ENCODE assay signal across 25 cellular contexts in the genomic region with DNA sequence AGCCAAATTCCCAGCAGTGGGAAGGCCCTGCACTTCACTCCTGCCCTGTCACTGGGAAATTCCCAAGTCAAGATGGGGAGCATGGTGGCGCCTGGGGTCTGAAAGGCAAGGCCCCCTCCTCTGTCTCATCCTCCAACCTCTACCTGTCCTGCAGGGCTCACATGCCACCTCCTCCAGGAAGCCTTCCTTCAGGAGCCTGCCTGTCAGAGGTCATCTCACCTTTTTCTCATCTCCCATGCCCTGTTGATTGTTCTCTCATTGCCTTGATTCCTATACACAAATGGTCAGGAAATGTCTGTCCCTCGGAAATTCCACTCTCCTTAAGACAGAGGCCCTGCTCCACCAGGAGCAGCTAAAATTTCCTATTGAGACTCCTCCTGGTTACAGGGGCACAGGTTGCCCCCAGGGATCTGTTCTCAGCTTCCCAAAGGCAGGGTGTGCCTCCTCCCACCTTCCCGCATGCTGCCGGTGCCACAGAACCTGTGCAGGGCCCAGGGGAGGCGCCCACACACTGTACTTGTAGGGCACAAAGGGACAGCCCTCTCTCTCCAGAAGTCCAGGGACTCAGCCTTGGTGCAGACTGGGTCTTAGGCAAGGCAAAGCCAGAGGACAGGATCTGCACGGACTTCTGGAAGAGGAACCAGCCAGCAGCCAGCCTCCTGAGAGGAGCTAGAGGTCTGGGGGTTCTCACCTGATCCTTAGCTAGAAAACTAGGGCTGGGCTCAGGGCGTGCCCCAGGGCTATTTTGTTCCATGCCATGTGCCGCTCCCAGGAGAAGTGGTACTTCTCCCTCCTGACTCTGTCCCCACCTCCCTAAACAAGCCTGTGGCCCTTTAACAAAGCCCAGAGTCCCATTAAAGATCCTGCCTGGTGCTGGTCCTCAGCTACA. TPM values are rescaled to one million over a fixed set of nuclear protein-coding genes. Genes with fewer than 3 reads are reported as not detected.
DNase-seq lines count a peak whose midpoint lies in the region; ATAC-seq, FAIRE-seq and TF ChIP-seq lines count a peak whose summit lies in the region.
"Had no signal": no experiment of that assay in that cellular context is flagged by ENCODE, and none has a peak within 500 bp of the region (broad histone marks: within the 10 kb centered on the region; RNA-seq: fewer than 3 reads in every experiment).

No MANE protein-coding gene starts in this region.

- H2AFZ ChIP-seq in mammary epithelial cell (ENCODE audit: low read depth, low read length) (peak overlapping the region; percentile 79), H1 (ENCODE audit: low read length) (no peak overlapping the region)

- H3K27me3 ChIP-seq in mammary epithelial cell (ENCODE audit: insufficient read depth, low read length) (no peaks in the 10 kb centered on the region), breast epithelium (no peaks in the 10 kb centered on the region), H1 (replicated peaks in 1 of 4; ENCODE audit: control insufficient read depth in 3 of 4, extremely low read depth in 1 of 4, insufficient read depth in 3 of 4, low read length in 3 of 4) (peaks cover 4 to 24% (median 17%) of the 10 kb centered on the region in 4 experiments), uterus (no peaks in the 10 kb centered on the region)

- DNase-seq in mammary epithelial cell (no peak), breast epithelium (ENCODE audit: low spot score in 2 of 2) (no peak), H1 (ENCODE audit: low read depth in 1 of 2, low spot score in 2 of 2) (no peak), neural crest cell (ENCODE audit: low read depth, low spot score) (no peak), uterus (no peak), D341Med (ENCODE audit: low spot score) (no peak), islet precursor cell (no peak)
- DNase-seq: 8988T; AML-193; CD8-positive, alpha-beta memory T cell; DMS53; GDM1; H9; Kasumi-1; NCI-H1417; NCI-H1694 treated with DMSO at 0.1 percent for 48 hours; NCI-H2107; NCI-H446 treated with DMSO at 0.1 percent for 48 hours; NCI-H526 treated with DMSO at 0.1 percent for 48 hours; OCI-M1; SJCRH30 had no signal

- H3K4me1 ChIP-seq in mammary epithelial cell (ENCODE audit: insufficient read depth, low read length) = peaks cover 11% of the 10 kb centered on the region
- H3K4me1 ChIP-seq in breast epithelium = no peaks in the 10 kb centered on the region
- H3K4me1 ChIP-seq in H1 (replicated peaks in 1 of 4; ENCODE audit: control insufficient read depth in 3 of 4, insufficient read depth in 4 of 4, low read length in 3 of 4) = peaks cover 0 to 7% (median 5%) of the 10 kb centered on the region in 4 experiments; a peak in 5 of 7 replicates
- no peaks in the 10 kb centered on the region for H3K4me1 ChIP-seq in uterus
- H3K4me1 ChIP-seq: SJCRH30 had no signal

- no peak overlapping the region for H3K4me3 ChIP-seq in mammary epithelial cell (replicated peaks in 1 of 3; ENCODE audit: insufficient read depth in 1 of 3, low read depth in 2 of 3, low read length in 3 of 3)
- no peak overlapping the region for H3K4me3 ChIP-seq in breast epithelium
- no peak overlapping the region for H3K4me3 ChIP-seq in H1 (ENCODE audit: extremely low read depth in 1 of 4, insufficient read depth in 2 of 4, low read depth in 3 of 4, low read length in 4 of 4)
- no peak overlapping the region for H3K4me3 ChIP-seq in uterus
- H3K4me3 ChIP-seq: SJCRH30 had no signal

- H2BK5ac ChIP-seq in H1 (ENCODE audit: low read depth, low read length) = peak overlapping the region; percentile 60; the same call in 1 of the 2 replicates

- CTCF ChIA-PET in mammary epithelial cell (lab: Charles Lee; ENCODE audit: low non-redundant PET) = no interaction called here
- CTCF ChIA-PET in H1 (lab: Charles Lee; ENCODE audit: partially characterized antibody) = interaction anchor here (0.6 to 1.5 kb wide), 2 partner anchors 10 to 136 kb away, joined by 3 to 5 read pairs; no protein-coding TSS in a partner anchor

- peaks cover 34% of the 10 kb centered on the region for H3K4me1 Mint-ChIP-seq in neural crest cell

- dilution Hi-C loops in mammary epithelial cell (cut with HindIII; ENCODE audit: low sequenced_read_pairs) = no loop called here

- H3K23me2 ChIP-seq in H1 (ENCODE audit: low read depth, low read length) = peaks cover 6% of the 10 kb centered on the region; the same call in 1 of the 2 replicates

- intact Hi-C loops in mammary epithelial cell (cut with micrococcal nuclease) = loop anchor here (2.0 kb wide), 1 partner anchor 24 kb away; a partner anchor contains a TSS
- intact Hi-C loops in breast epithelium (cut with DNase I; ENCODE audit: low total_unique reads) = no loop called here
- intact Hi-C loops in uterus (cut with DNase I; ENCODE audit: low total_unique reads) = no loop called here

- H4K20me1 ChIP-seq in mammary epithelial cell (ENCODE audit: insufficient read depth, low read length) = no peaks in the 10 kb centered on the region
- no peaks in the 10 kb centered on the region for H4K20me1 ChIP-seq in H1 (replicated peaks in 1 of 2; ENCODE audit: control insufficient read depth in 1 of 2, insufficient read depth in 2 of 2, low read length in 2 of 2)

- H3K27ac ChIP-seq in mammary epithelial cell (ENCODE audit: insufficient read depth, low read depth, low read length) (no peak overlapping the region), breast epithelium (no peak overlapping the region), H1 (ENCODE audit: low read depth, low read length) (no peak overlapping the region), uterus (peak overlapping the region; percentile 42 to 86)
- H3K27ac ChIP-seq: C4-2B, SJCRH30 had no signal

- peaks cover 3% of the 10 kb centered on the region for H3K36me3 Mint-ChIP-seq in neural crest cell (ENCODE audit: low read depth)

- no peak for TF ChIP-seq CTCF in mammary epithelial cell (conservative IDR thresholded peaks at IDR 0.05 in 1 of 2, IDR thresholded peaks at IDR 0.05 in 1 of 2; ENCODE audit: extremely low read depth in 1 of 2, insufficient read depth in 1 of 2, low read depth in 1 of 2, low read length in 2 of 2)
- TF ChIP-seq CTCF in breast epithelium (IDR thresholded peaks at IDR 0.05) = no peak
- no peak for TF ChIP-seq CTCF in H1 (IDR thresholded peaks at IDR 0.05; ENCODE audit: control extremely low read depth in 1 of 3, insufficient read depth in 1 of 3, low read depth in 1 of 3, low read length in 3 of 3)
- no peak for TF ChIP-seq CTCF in neural crest cell (conservative IDR thresholded peaks at IDR 0.05)
- no peak for TF ChIP-seq CTCF in uterus (IDR thresholded peaks at IDR 0.05)

- in situ Hi-C loops in mammary epithelial cell (cut with MboI; ENCODE audit: low sequenced_read_pairs in 2 of 2) = no loop called here

- no peak overlapping the region for H3K18ac ChIP-seq in H1 (ENCODE audit: extremely low read depth, low read length)

- 0 out of 2 replicates have a peak overlapping the region, but pooled peaks have one; percentile 2 for H2BK12ac ChIP-seq in H1 (ENCODE audit: low read depth, low read length)

- H3K23ac ChIP-seq in H1 (ENCODE audit: insufficient read length) = no peak overlapping the region

- H2BK120ac ChIP-seq in H1 (replicated peaks; ENCODE audit: low read depth, low read length) = no peak overlapping the region

- no peak overlapping the region for H3K14ac ChIP-seq in H1 (ENCODE audit: insufficient read length)

- H2BK15ac ChIP-seq in H1 (ENCODE audit: low read length) = no peak overlapping the region

- no peak overlapping the region for H2AK5ac ChIP-seq in H1 (ENCODE audit: low read depth, low read length)

- TF ChIP-seq EP300 in H1 (IDR thresholded peaks at IDR 0.05; ENCODE audit: borderline replicate concordance in 1 of 2, low read depth in 2 of 2, low read length in 2 of 2) = no peak

- H4K8ac ChIP-seq in H1 (ENCODE audit: extremely low read depth, insufficient read depth, low read length) = peak overlapping the region; percentile 1; the same call in 1 of the 2 replicates

- H3K9me3 ChIP-seq in mammary epithelial cell (replicated peaks; ENCODE audit: insufficient read depth, low read length) (no peaks in the 10 kb centered on the region), breast epithelium (no peaks in the 10 kb centered on the region), H1 (ENCODE audit: insufficient read depth in 2 of 2, low read depth in 1 of 2, low read length in 1 of 2) (no peaks in the 10 kb centered on the region), uterus (no peaks in the 10 kb centered on the region)
- H3K9me3 ChIP-seq: SJCRH30 had no signal

- H4K5ac ChIP-seq in H1 (ENCODE audit: insufficient read length, low read depth, low read length) = no peak overlapping the region

- TF ChIP-seq RAD21 in H1 (IDR thresholded peaks at IDR 0.05 in 1 of 2, conservative IDR thresholded peaks at IDR 0.05 in 1 of 2; ENCODE audit: low read depth in 2 of 2, low read length in 2 of 2) = no peak

- POLR2A ChIA-PET in H1 (lab: Charles Lee; ENCODE audit: partially characterized antibody) = interaction anchor here (0.6 to 1.8 kb wide), 4 partner anchors 10 to 524 kb away, joined by 3 to 7 read pairs (median 5); a partner anchor contains a TSS

- H3K9me3 Mint-ChIP-seq in neural crest cell = no peaks in the 10 kb centered on the region
- H3K9me3 Mint-ChIP-seq: H9 had no signal

- H3K27me3 Mint-ChIP-seq in neural crest cell (ENCODE audit: low read depth) = peaks cover 9% of the 10 kb centered on the region

- H3K4me2 ChIP-seq in mammary epithelial cell (ENCODE audit: insufficient read depth, low read depth, low read length) (peak overlapping the region; percentile 32), H1 (ENCODE audit: insufficient read depth in 1 of 2, low read depth in 2 of 2, low read length in 2 of 2) (no peak overlapping the region)

- H4K91ac ChIP-seq in H1 (replicated peaks; ENCODE audit: insufficient read length, low read length) = no peak overlapping the region

- H3K56ac ChIP-seq in H1 (replicated peaks; ENCODE audit: insufficient read length, low read depth, low read length) = no peak overlapping the region

- H3K9ac ChIP-seq in mammary epithelial cell (ENCODE audit: insufficient read depth, low read length) = no peak overlapping the region
- no peak overlapping the region for H3K9ac ChIP-seq in H1 (replicated peaks in 1 of 4; ENCODE audit: extremely low read depth in 1 of 4, low read depth in 3 of 4, low read length in 3 of 4)

- H3K79me1 ChIP-seq in H1 (ENCODE audit: low read depth, low read length) = no peaks in the 10 kb centered on the region

- TF ChIP-seq POLR2A in breast epithelium (IDR thresholded peaks at IDR 0.05) = no peak
- TF ChIP-seq POLR2A in H1 (IDR thresholded peaks at IDR 0.05; ENCODE audit: control extremely low read depth in 1 of 2, low read depth in 2 of 2, low read length in 2 of 2) = no peak
- TF ChIP-seq POLR2A in uterus (IDR thresholded peaks at IDR 0.05) = no peak

- no peak overlapping the region for H3K4ac ChIP-seq in H1 (replicated peaks; ENCODE audit: insufficient read length, low read depth, low read length)

- H3K4me3 Mint-ChIP-seq in neural crest cell = no peak overlapping the region
- H3K4me3 Mint-ChIP-seq: H9 had no signal

- 76% methylated on average over 7 of the region's 8 CpGs for WGBS in mammary epithelial cell (ENCODE audit: low coverage, missing lambda C conversion rate)
- WGBS in H1 (ENCODE audit: extremely low coverage in 1 of 2, insufficient coverage in 1 of 2, insufficient read length in 1 of 2, insufficient replicate concordance in 2 of 2, low coverage in 1 of 2, low lambda C conversion rate in 2 of 2, missing lambda C conversion rate in 1 of 2), 2 experiments = 85% methylated on average over 8 of the region's 8 CpGs; no CpG with 5 or more reads in 1 of the 2 experiments

- no peak for ATAC-seq in HG03039 (IDR thresholded peaks at IDR 0.05; ENCODE audit: unreplicated experiment)

- H2BK20ac ChIP-seq in H1 (ENCODE audit: low read length) = no peak overlapping the region

- H3K36me3 ChIP-seq in mammary epithelial cell (ENCODE audit: insufficient read depth, low read length) (no peaks in the 10 kb centered on the region), breast epithelium (no peaks in the 10 kb centered on the region), H1 (ENCODE audit: control insufficient read depth in 2 of 4, insufficient read depth in 4 of 4, low read length in 3 of 4) (no peaks in the 10 kb centered on the region), uterus (no peaks in the 10 kb centered on the region)
- H3K36me3 ChIP-seq: SJCRH30 had no signal

- H3K79me2 ChIP-seq in mammary epithelial cell (ENCODE audit: insufficient read depth, low read length) (no peaks in the 10 kb centered on the region), H1 (ENCODE audit: control insufficient read depth in 1 of 2, insufficient read depth in 2 of 2, low read length in 2 of 2) (no peaks in the 10 kb centered on the region)

- no TSS peak for BruUV-seq in mammary epithelial cell (replicated peaks; lab: Mats Ljungman, UMichigan)

- FAIRE-seq in H1 (lab: Jason Lieb, UNC) = no peak
- FAIRE-seq: D721Med, RCC 7860 had no signal

- peak overlapping the region; percentile 57 for H3K27ac Mint-ChIP-seq in neural crest cell (ENCODE audit: unreplicated experiment)
- H3K27ac Mint-ChIP-seq: CD8-positive, alpha-beta memory T cell; H9 had no signal

RNA-seq across cellular contexts. Expression of a gene that starts 12.9 kb away (rescaled TPM):
- total RNA-seq in mammary epithelial cell = 1 to 10 TPM; 1.2 to 5.0 TPM
- polyA plus RNA-seq in mammary epithelial cell = 2.1 TPM
- not detected for polyA minus RNA-seq in mammary epithelial cell
- total RNA-seq in breast epithelium = 1 to 10 TPM; 4.0 to 5.6 (median 4.7) TPM
- total RNA-seq in H1 (2021; fragmentation: NEBNext Ultra II Directional; extraction: Animal tissue kit (Norgen Biotek cat#: 25700)) = 35.2 and 36.3 TPM in 2 replicates
- polyA plus RNA-seq in H1 (2011; rRNA removed) = 32.6 and 58.9 TPM in 2 replicates
- polyA plus RNA-seq in H1 (2011; cell fraction: cytosol; rRNA removed) = 46.1 TPM
- 114 TPM for polyA plus RNA-seq in H1 (2011; cell fraction: nucleus; rRNA removed)
- 23.0 to 32.3 TPM (median 28.2 TPM) in 4 replicates for polyA plus RNA-seq in H1 (2012, experiment 1 of 2)
- polyA plus RNA-seq in H1 (2012, experiment 2 of 2) = 22.4 TPM
- polyA plus RNA-seq in H1 (2013, experiment 1 of 2) = 34.8 TPM
- polyA plus RNA-seq in H1 (2013, experiment 2 of 2) = 33.0 TPM
- polyA minus RNA-seq in H1 (2011; rRNA and poly(A)+ RNA removed) = 2.3 and 2.4 TPM in 2 replicates
- 13.8 TPM for polyA minus RNA-seq in H1 (2011; cell fraction: cytosol; rRNA and poly(A)+ RNA removed)
- polyA minus RNA-seq in H1 (2011; cell fraction: nucleus; rRNA and poly(A)+ RNA removed) = 35.0 TPM
- total RNA-seq in neural crest cell = 143 and 152 TPM in 2 replicates
- 10 to 100 TPM in 2 of 4 donors, 1 to 10 TPM in 1, not detected in 1; 9.5 to 33.3 (median 10.2) TPM for total RNA-seq in uterus

RNA-seq across cellular contexts. Expression of a gene that starts 23.4 kb away (rescaled TPM):
- 10 to 100 TPM; 16.7 to 52.7 TPM for total RNA-seq in mammary epithelial cell
- 34.1 TPM for polyA plus RNA-seq in mammary epithelial cell
- 41.5 TPM for polyA minus RNA-seq in mammary epithelial cell
- total RNA-seq in breast epithelium = 10 to 100 TPM; 31.4 to 43.9 (median 38.3) TPM
- 30.4 and 33.8 TPM in 2 replicates for total RNA-seq in H1 (2021; fragmentation: NEBNext Ultra II Directional; extraction: Animal tissue kit (Norgen Biotek cat#: 25700))
- 23.5 and 29.4 TPM in 2 replicates for polyA plus RNA-seq in H1 (2011; rRNA removed)
- polyA plus RNA-seq in H1 (2011; cell fraction: cytosol; rRNA removed) = 35.7 TPM
- polyA plus RNA-seq in H1 (2011; cell fraction: nucleus; rRNA removed) = 41.3 TPM
- 23.2 to 32.3 TPM (median 29.4 TPM) in 4 replicates for polyA plus RNA-seq in H1 (2012, experiment 1 of 2)
- 29.2 TPM for polyA plus RNA-seq in H1 (2012, experiment 2 of 2)
- 23.9 TPM for polyA plus RNA-seq in H1 (2013, experiment 1 of 2)
- 24.4 TPM for polyA plus RNA-seq in H1 (2013, experiment 2 of 2)
- polyA minus RNA-seq in H1 (2011; rRNA and poly(A)+ RNA removed) = 23.3 and 23.4 TPM in 2 replicates
- 7.9 TPM for polyA minus RNA-seq in H1 (2011; cell fraction: cytosol; rRNA and poly(A)+ RNA removed)
- polyA minus RNA-seq in H1 (2011; cell fraction: nucleus; rRNA and poly(A)+ RNA removed) = 37.9 TPM
- 63.2 and 65.8 TPM in 2 replicates for total RNA-seq in neural crest cell
- 10 to 100 TPM in 3 of 4 donors, 1 to 10 TPM in 1; 9.2 to 78.0 (median 29.1) TPM for total RNA-seq in uterus

Comparison
In these comparisons a context has a peak if more than half of its experiments do, and no peak if none do; other contexts are left out.
1. H3K27ac ChIP-seq: peak in uterus (2 of 2); none in mammary epithelial cell (single experiment), breast epithelium (0 of 2) and H1 (single experiment).